Comparison of ENCODE assay signal across 31 cellular contexts in genomic region chr2:39663187-39663930, GRCh38. TPM values are rescaled to one million over a fixed set of nuclear protein-coding genes. Genes with fewer than 3 reads are reported as not detected.
DNase-seq lines count a peak whose midpoint lies in the region; ATAC-seq and TF ChIP-seq lines count a peak whose summit lies in the region.
"Had no signal": no experiment of that assay in that cellular context is flagged by ENCODE, and none has a peak within 500 bp of the region (broad histone marks: within the 10 kb centered on the region; RNA-seq: fewer than 3 reads in every experiment).

No MANE protein-coding gene starts in this region.

- no peak overlapping the region for H3K27ac ChIP-seq in sigmoid colon
- H3K27ac ChIP-seq: heart left ventricle, PC-9, prostate gland had no signal

- peaks cover 39% of the 10 kb centered on the region for H3K27me3 Mint-ChIP-seq in type B pancreatic cell

- H3K36me3 ChIP-seq in sigmoid colon, result no peaks in the 10 kb centered on the region
- H3K36me3 ChIP-seq: heart left ventricle, MG63, prostate gland had no signal

- TF ChIP-seq CTCF in choroid plexus epithelial cell (conservative IDR thresholded peaks at IDR 0.05; ENCODE audit: low read depth, low read length) (no peak), type B pancreatic cell (conservative IDR thresholded peaks at IDR 0.05) (no peak), sigmoid colon (IDR thresholded peaks at IDR 0.05) (no peak)

- H3K27me3 ChIP-seq in sigmoid colon, result peaks cover 0 to 27% (median 14%) of the 10 kb centered on the region in 3 donors

- peaks cover 30% of the 10 kb centered on the region for H3K4me1 Mint-ChIP-seq in type B pancreatic cell (ENCODE audit: unreplicated experiment)

- intact Hi-C loops in sigmoid colon (cut with DNase I), result no loop called here

- DNase-seq in NCI-H1694 treated with DMSO at 0.1 percent for 48 hours (lab: John Stamatoyannopoulos, UW) (peak; percentile 23), NCI-H1694 (lab: John Stamatoyannopoulos, UW) (no peak), NCI-H146 treated with DMSO at 0.1 percent for 48 hours (lab: John Stamatoyannopoulos, UW; ENCODE audit: unreplicated experiment) (peak; percentile 44), choroid plexus epithelial cell (ENCODE audit: low read depth) (peak; percentile 23), type B pancreatic cell (ENCODE audit: extremely low spot score, unreplicated experiment) (no peak), sigmoid colon (no peak), foreskin melanocyte (no peak)
- DNase-seq: activated CD4-positive, alpha-beta T cell treated with anti-CD3 and anti-CD28 coated beads, Interleukin-2, amount 50 U/mL, for 48 hours; activated CD4-positive, CD25-positive, alpha-beta regulatory T cell treated with anti-CD3 and anti-CD28 coated beads, Interleukin-2, amount 50 U/mL, for 72 hours; activated gamma-delta T cell treated with Interleukin-2 at 50 U/mL for 16 hours; activated naive CD8-positive, alpha-beta T cell treated with anti-CD3 and anti-CD28 coated beads, Interleukin-2, amount 10 ng/mL, durations not matched to agents 7 days and 5 days; activated T-cell treated with anti-CD3 and anti-CD28 coated beads, Interleukin-2, amount 50 U/mL, for 48 hours; aorta; dermis blood vessel endothelial cell; DND-41; heart left ventricle; KG1; kidney; MG63; occipital lobe; PC-9; stimulated activated CD4-positive, alpha-beta T cell treated with anti-CD3 and anti-CD28 coated beads, Interleukin-15, amount 100 ng/mL, for 24 hours; stimulated activated CD4-positive, alpha-beta T cell treated with anti-CD3 and anti-CD28 coated beads, Interleukin-4, amount 100 ng/mL, for 4 hours; T-helper 2 cell had no signal

- H3K4me3 ChIP-seq in choroid plexus epithelial cell (ENCODE audit: low read depth, low read length) (no peak overlapping the region), sigmoid colon (no peak overlapping the region)
- H3K4me3 ChIP-seq: heart left ventricle, MG63, PC-9, prostate gland had no signal

- peak overlapping the region; percentile 42 for H3K4me3 Mint-ChIP-seq in type B pancreatic cell
- H3K4me3 Mint-ChIP-seq: activated naive CD8-positive, alpha-beta T cell treated with anti-CD3 and anti-CD28 coated beads, Interleukin-2, amount 10 ng/mL, durations not matched to agents 7 days and 5 days; central memory CD8-positive, alpha-beta T cell had no signal

- peaks cover 0 to 17% (median 12%) of the 10 kb centered on the region in 4 donors for H3K4me1 ChIP-seq in sigmoid colon
- H3K4me1 ChIP-seq: prostate gland had no signal

- WGBS in sigmoid colon, 2 donors, result 94 to 96% methylated on average over 2 of the region's 2 CpGs

- no peak overlapping the region for H3K27ac Mint-ChIP-seq in type B pancreatic cell
- H3K27ac Mint-ChIP-seq: activated naive CD8-positive, alpha-beta T cell treated with anti-CD3 and anti-CD28 coated beads, Interleukin-2, amount 10 ng/mL, durations not matched to agents 7 days and 5 days; CD14-positive monocyte had no signal

- H3K36me3 Mint-ChIP-seq in type B pancreatic cell, result peaks cover 3% of the 10 kb centered on the region
- H3K36me3 Mint-ChIP-seq: activated naive CD8-positive, alpha-beta T cell treated with anti-CD3 and anti-CD28 coated beads, Interleukin-2, amount 10 ng/mL, durations not matched to agents 7 days and 5 days had no signal

- H3K9me3 Mint-ChIP-seq in type B pancreatic cell, result no peaks in the 10 kb centered on the region
- H3K9me3 Mint-ChIP-seq: activated naive CD8-positive, alpha-beta T cell treated with anti-CD3 and anti-CD28 coated beads, Interleukin-2, amount 10 ng/mL, durations not matched to agents 7 days and 5 days; central memory CD8-positive, alpha-beta T cell had no signal

- ATAC-seq in GM18907 (IDR thresholded peaks at IDR 0.05; ENCODE audit: unreplicated experiment), result no peak
- ATAC-seq: esophagus mucosa, heart left ventricle had no signal

- no peak for TF ChIP-seq EP300 in sigmoid colon (IDR thresholded peaks at IDR 0.05)

- H3K9me3 ChIP-seq in sigmoid colon, result no peaks in the 10 kb centered on the region
- H3K9me3 ChIP-seq: heart left ventricle, MG63, prostate gland had no signal

- TF ChIP-seq POLR2A in sigmoid colon (IDR thresholded peaks at IDR 0.05), result no peak

RNA-seq across cellular contexts. Expression of gene TMEM178A, which starts 2.4 kb away (rescaled TPM):
- total RNA-seq in type B pancreatic cell (ENCODE audit: low replicate concordance) (3.1 and 9.3 TPM in 2 replicates), sigmoid colon (1 to 10 TPM; 1.1 to 6.1 (median 3.2) TPM)
- polyA plus RNA-seq in sigmoid colon, result under 1 TPM in 2 of 3 donors, not detected in 1; 0.60 to 0.64 TPM
- total RNA-seq: A172, dermis blood vessel endothelial cell, H4 had no signal
- polyA plus RNA-seq: CD14-positive monocyte had no signal

Comparison
In these comparisons a context has a peak if more than half of its experiments do, and no peak if none do; other contexts are left out.
1. DNase-seq: peak in NCI-H1694 treated with DMSO at 0.1 percent for 48 hours (single experiment), NCI-H146 treated with DMSO at 0.1 percent for 48 hours (single experiment) and choroid plexus epithelial cell (single experiment); none in NCI-H1694 (single experiment), type B pancreatic cell (single experiment), sigmoid colon (single experiment) and foreskin melanocyte (single experiment).